ENCODE assay signal across 8 cellular contexts in genomic region chr2:43220229-43220981, GRCh38. TPM values are rescaled to one million over a fixed set of nuclear protein-coding genes. Genes with fewer than 3 reads are reported as not detected.
DNase-seq lines count a peak whose midpoint lies in the region; ATAC-seq and TF ChIP-seq lines count a peak whose summit lies in the region.

No MANE protein-coding gene starts in this region.

- H3K27ac Mint-ChIP-seq in endothelial cell (ENCODE audit: unreplicated experiment), result peak overlapping the region; percentile 96
- H3K27ac Mint-ChIP-seq in osteocyte (ENCODE audit: unreplicated experiment), result peak overlapping the region; percentile 98

- DNase-seq in SK-MEL-5 (ENCODE audit: low read depth, low spot score) (peak; percentile 67), endothelial cell (ENCODE audit: low spot score) (no peak), osteocyte (ENCODE audit: extremely low spot score, unreplicated experiment) (no peak), iPS-NIHi11 (ENCODE audit: low spot score) (no peak), SW480 (ENCODE audit: low spot score) (no peak)

- ATAC-seq in HG03442 (IDR thresholded peaks at IDR 0.05; ENCODE audit: unreplicated experiment) (no peak), GM19023 (IDR thresholded peaks at IDR 0.05; ENCODE audit: unreplicated experiment) (no peak)

- H3K36me3 Mint-ChIP-seq in endothelial cell (ENCODE audit: low read depth, unreplicated experiment), result peaks cover 16% of the 10 kb centered on the region
- peaks cover 19% of the 10 kb centered on the region for H3K36me3 Mint-ChIP-seq in osteocyte (ENCODE audit: unreplicated experiment)

- in situ Hi-C loops in SK-MEL-5 (cut with HindIII; ENCODE audit: low pct_unique_long_range_greater_than_20kb, low sequenced_read_pairs), result no loop called here

- H3K4me1 Mint-ChIP-seq in endothelial cell (ENCODE audit: unreplicated experiment), result peaks cover 54% of the 10 kb centered on the region
- H3K4me1 Mint-ChIP-seq in osteocyte (ENCODE audit: unreplicated experiment), result peaks cover 59% of the 10 kb centered on the region

- H3K27me3 Mint-ChIP-seq in endothelial cell (ENCODE audit: unreplicated experiment) (peaks cover 15% of the 10 kb centered on the region), osteocyte (ENCODE audit: unreplicated experiment) (no peaks in the 10 kb centered on the region)

- TF ChIP-seq CTCF in GM12875 (IDR thresholded peaks at IDR 0.05; ENCODE audit: borderline replicate concordance, insufficient read depth, low read depth, low read length) (no peak), endothelial cell (IDR thresholded peaks at IDR 0.05; ENCODE audit: unreplicated experiment) (no peak), osteocyte (IDR thresholded peaks at IDR 0.05) (no peak)

- peak overlapping the region; percentile 46 for H3K4me3 ChIP-seq in GM12875 (ENCODE audit: low read depth, low read length)

- H3K4me3 Mint-ChIP-seq in endothelial cell (ENCODE audit: unreplicated experiment) (peak overlapping the region; percentile 86), osteocyte (ENCODE audit: unreplicated experiment) (peak overlapping the region; percentile 77)

- H3K9me3 Mint-ChIP-seq in endothelial cell (ENCODE audit: unreplicated experiment) (no peaks in the 10 kb centered on the region), osteocyte (ENCODE audit: unreplicated experiment) (no peaks in the 10 kb centered on the region)

RNA-seq across cellular contexts. Expression of gene ZFP36L2, which starts 6.0 kb away (rescaled TPM):
- total RNA-seq in SK-MEL-5 (2014; rRNA removed; shearing (Covaris generic)), result 5.2 and 5.7 TPM in 2 replicates
- polyA plus RNA-seq in SK-MEL-5 (2015; cell fraction: cytosol; rRNA removed), result 39.6 and 62.8 TPM in 2 replicates
- polyA plus RNA-seq in SK-MEL-5 (2015; cell fraction: nucleus; rRNA removed), result 16.3 and 26.1 TPM in 2 replicates
- total RNA-seq in endothelial cell (ENCODE audit: unreplicated experiment) (72.1 TPM), osteocyte (87.9 and 88.0 TPM in 2 replicates)

Comparison
In these comparisons a context has a peak if more than half of its experiments do, and no peak if none do; other contexts are left out.
1. RNA of gene ZFP36L2, which starts 6.0 kb away (total RNA-seq): 87.9 to 88.0 TPM in osteocyte and 72.1 TPM in endothelial cell (single experiment); 5.2 to 5.7 TPM in SK-MEL-5; every median in the first group is over 10 times any median in the second.